In genomic region chr4:53529025-53529424, GRCh38 we compare ENCODE assay signal across 19 cellular contexts.
DNase-seq lines count a peak whose midpoint lies in the region; ATAC-seq and TF ChIP-seq lines count a peak whose summit lies in the region.
"Had no signal": no experiment of that assay in that cellular context is flagged by ENCODE, and none has a peak within 500 bp of the region (broad histone marks: within the 10 kb centered on the region; RNA-seq: fewer than 3 reads in every experiment).

No MANE protein-coding gene starts in this region.

- H3K27me3 Mint-ChIP-seq in chondrocyte (ENCODE audit: low read depth) = no peaks in the 10 kb centered on the region

- no peak overlapping the region for H3K14ac ChIP-seq in trophoblast cell (ENCODE audit: low read length)

- WGBS in trophoblast cell (ENCODE audit: extremely low coverage, insufficient coverage, insufficient read length) = no CpG with 5 or more reads among the region's 3 CpGs

- H3K36me3 Mint-ChIP-seq in chondrocyte (ENCODE audit: low read depth) = no peaks in the 10 kb centered on the region
- H3K36me3 Mint-ChIP-seq: CD14-positive monocyte; CD4-positive, alpha-beta memory T cell had no signal

- H3K4me3 ChIP-seq in trophoblast cell (ENCODE audit: low read depth, low read length) = no peak overlapping the region
- H3K4me3 ChIP-seq: BLaER1, GM23338, HAP-1 had no signal

- DNase-seq in ELF-1 (ENCODE audit: low read depth, low spot score) = peak; percentile 61
- DNase-seq in chondrocyte (ENCODE audit: low spot score) = no peak
- peak; percentile 60 for DNase-seq in islet precursor cell
- DNase-seq in trophoblast cell = no peak
- DNase-seq in C1 segment of cervical spinal cord (lab: John Stamatoyannopoulos, UW) = no peak
- DNase-seq in mucosa of gallbladder (ENCODE audit: low spot score) = no peak
- DNase-seq in effector CD8-positive, alpha-beta T cell (lab: John Stamatoyannopoulos, UW) = no peak
- DNase-seq: Calu3; CD4-positive, alpha-beta memory T cell; COR-L47; DMS53; DMS79 treated with DMSO at 0.1 percent for 48 hours had no signal

- peak overlapping the region; percentile 38 for H3K27ac Mint-ChIP-seq in chondrocyte (ENCODE audit: unreplicated experiment)
- H3K27ac Mint-ChIP-seq: B cell; CD4-positive, alpha-beta memory T cell; GM23338 had no signal

- H3K4me2 ChIP-seq in trophoblast cell (ENCODE audit: low read length) = no peak overlapping the region
- H3K4me2 ChIP-seq: BLaER1, GM23338 had no signal

- no peak overlapping the region for H4K12ac ChIP-seq in trophoblast cell (ENCODE audit: low read depth, low read length)

- H4K91ac ChIP-seq in trophoblast cell (ENCODE audit: low read depth, low read length) = no peak overlapping the region

- peaks cover 14 to 27% of the 10 kb centered on the region in 2 experiments for H3K4me1 ChIP-seq in trophoblast cell (ENCODE audit: control insufficient read depth in 1 of 2, insufficient read depth in 2 of 2, low read length in 2 of 2)
- H3K4me1 ChIP-seq: BLaER1, HAP-1 had no signal

- no peak overlapping the region for H3K4me3 Mint-ChIP-seq in chondrocyte (ENCODE audit: unreplicated experiment)
- H3K4me3 Mint-ChIP-seq: B cell; CD14-positive monocyte; CD4-positive, alpha-beta memory T cell; GM23338 had no signal

- no peak overlapping the region for H3K23ac ChIP-seq in trophoblast cell (ENCODE audit: low read length)

- no peaks in the 10 kb centered on the region for H3K36me3 ChIP-seq in trophoblast cell (ENCODE audit: control insufficient read depth in 1 of 2, insufficient read depth in 2 of 2, low read length in 2 of 2)
- H3K36me3 ChIP-seq: BLaER1, HAP-1 had no signal

- peaks cover 3% of the 10 kb centered on the region for H3K79me2 ChIP-seq in trophoblast cell (ENCODE audit: control insufficient read depth, insufficient read depth, low read length, poor library complexity)

- no peak overlapping the region for H2BK5ac ChIP-seq in trophoblast cell (ENCODE audit: low read depth, low read length, poor library complexity)

- no peak overlapping the region for H2AFZ ChIP-seq in trophoblast cell (ENCODE audit: insufficient read depth, low read length, poor library complexity)
- H2AFZ ChIP-seq: GM23338 had no signal

- H2BK120ac ChIP-seq in trophoblast cell (ENCODE audit: insufficient read depth, low read length, poor library complexity) = no peak overlapping the region

- no peaks in the 10 kb centered on the region for H3K27me3 ChIP-seq in trophoblast cell (ENCODE audit: insufficient read depth, low read length)
- H3K27me3 ChIP-seq: BLaER1 had no signal

- no peak overlapping the region for H3K9ac ChIP-seq in trophoblast cell (ENCODE audit: low read length)
- H3K9ac ChIP-seq: BLaER1 had no signal

- H3K9me3 ChIP-seq in trophoblast cell (ENCODE audit: insufficient read depth, low read depth, low read length) = no peaks in the 10 kb centered on the region
- H3K9me3 ChIP-seq: BLaER1, HAP-1 had no signal

- ATAC-seq in esophagus mucosa = no peak
- ATAC-seq: GM23338 had no signal

- no peak overlapping the region for H3K18ac ChIP-seq in trophoblast cell (ENCODE audit: low read length)

- H2BK12ac ChIP-seq in trophoblast cell (ENCODE audit: low read length) = no peak overlapping the region

- no peak overlapping the region for H4K8ac ChIP-seq in trophoblast cell (ENCODE audit: low read depth, low read length)

- peaks cover 10% of the 10 kb centered on the region for H3K79me1 ChIP-seq in trophoblast cell (ENCODE audit: low read length)

- H3K27ac ChIP-seq in trophoblast cell (ENCODE audit: low read depth, low read length) = peak overlapping the region; percentile 52
- H3K27ac ChIP-seq: 22Rv1, BLaER1 had no signal

- TF ChIP-seq CTCF in chondrocyte (IDR thresholded peaks at IDR 0.05) = no peak

- no peak overlapping the region for H3K4ac ChIP-seq in trophoblast cell (ENCODE audit: low read depth, low read length)

- H3K9me3 Mint-ChIP-seq in chondrocyte (ENCODE audit: low read depth) = no peaks in the 10 kb centered on the region
- H3K9me3 Mint-ChIP-seq: CD4-positive, alpha-beta memory T cell; GM23338 had no signal

- no peak overlapping the region for H2AK5ac ChIP-seq in trophoblast cell (ENCODE audit: low read length)

- H3K4me1 Mint-ChIP-seq in chondrocyte (ENCODE audit: low read depth) = peaks cover 62% of the 10 kb centered on the region
- H3K4me1 Mint-ChIP-seq: B cell; CD14-positive monocyte; CD4-positive, alpha-beta memory T cell had no signal

Comparison
In these comparisons a context has a peak if more than half of its experiments do, and no peak if none do; other contexts are left out.
1. DNase-seq: peak in ELF-1 (single experiment) and islet precursor cell (single experiment); none in chondrocyte (single experiment), trophoblast cell (0 of 2), C1 segment of cervical spinal cord (0 of 14), mucosa of gallbladder (single experiment) and effector CD8-positive, alpha-beta T cell (single experiment).